ENCODE assay signal across 28 cellular contexts in genomic region chr15:68574051-68574450, GRCh38. TPM values are rescaled to one million over a fixed set of nuclear protein-coding genes. Genes with fewer than 3 reads are reported as not detected.
"Had no signal": no experiment of that assay in that cellular context is flagged by ENCODE, and none has a peak within 500 bp of the region (broad histone marks: within the 10 kb centered on the region; RNA-seq: fewer than 3 reads in every experiment).

No MANE protein-coding gene starts in this region.

- H3K4me3 Mint-ChIP-seq: activated B cell treated with CpG ODN at 0.5 μM for 24 hours; activated CD4-positive, alpha-beta T cell treated with anti-CD3 and anti-CD28 coated beads for 36 hours; activated T-cell treated with anti-CD3 and anti-CD28 coated beads, Interleukin-2, amount 50 U/mL, for 24 hours; activated T-helper 17 cell treated with anti-CD3 and anti-CD28 coated beads, Interleukin-2, amount 50 U/mL, for 72 hours; central memory CD8-positive, alpha-beta T cell; effector memory CD8-positive, alpha-beta T cell; stimulated activated memory B cell treated with anti-CD40 and anti-IgM and Interleukin-4, amounts not matched to agents 10 μg/mL and 1 μg/mL and 100 μg/mL, for 72 hours had no signal

- H3K4me2 ChIP-seq: hepatocyte had no signal

- DNase-seq: activated B cell treated with CpG ODN at 0.5 μM for 24 hours; activated CD4-positive, alpha-beta T cell treated with anti-CD3 and anti-CD28 coated beads for 36 hours; activated CD4-positive, alpha-beta T cell treated with anti-CD3 and anti-CD28 coated beads, Interleukin-2, amount 50 U/mL, for 4 hours; activated CD8-positive, alpha-beta memory T cell treated with anti-CD3 and anti-CD28 coated beads for 24 hours; activated CD8-positive, alpha-beta memory T cell treated with anti-CD3 and anti-CD28 coated beads, Interleukin-2, amount 50 U/mL, for 4 hours; adrenal gland; colonic mucosa; effector memory CD8-positive, alpha-beta T cell; naive thymus-derived CD4-positive, alpha-beta T cell; occipital lobe; small intestine; stimulated activated CD4-positive, alpha-beta T cell treated with anti-CD3 and anti-CD28 coated beads, Interleukin-15, amount 100 ng/mL, for 24 hours; stomach; T-helper 9 cell had no signal

- H3K27ac Mint-ChIP-seq: activated B cell treated with CpG ODN at 0.5 μM for 24 hours; activated CD4-positive, alpha-beta T cell treated with anti-CD3 and anti-CD28 coated beads for 36 hours; activated T-cell treated with anti-CD3 and anti-CD28 coated beads, Interleukin-2, amount 50 U/mL, for 24 hours; activated T-helper 17 cell treated with anti-CD3 and anti-CD28 coated beads, Interleukin-2, amount 50 U/mL, for 72 hours; effector memory CD8-positive, alpha-beta T cell; naive thymus-derived CD4-positive, alpha-beta T cell; stimulated activated memory B cell treated with anti-CD40 and anti-IgM and Interleukin-4, amounts not matched to agents 10 μg/mL and 1 μg/mL and 100 μg/mL, for 72 hours had no signal

- ATAC-seq: activated CD4-positive, alpha-beta T cell treated with anti-CD3 and anti-CD28 coated beads for 36 hours; activated naive CD4-positive, alpha-beta T cell treated with anti-CD3 and anti-CD28 coated beads, Interleukin-2, amount 50 U/mL, for 72 hours; activated T-helper 17 cell treated with anti-CD3 and anti-CD28 coated beads, Interleukin-2, amount 50 U/mL, for 72 hours; effector memory CD8-positive, alpha-beta T cell; esophagus mucosa; naive thymus-derived CD4-positive, alpha-beta T cell; sciatic nerve; stimulated activated memory B cell treated with anti-CD40 and anti-IgM and Interleukin-4, amounts not matched to agents 10 μg/mL and 1 μg/mL and 100 μg/mL, for 72 hours had no signal

- H3K36me3 Mint-ChIP-seq: stimulated activated memory B cell treated with anti-CD40 and anti-IgM and Interleukin-4, amounts not matched to agents 10 μg/mL and 1 μg/mL and 100 μg/mL, for 72 hours had no signal

- H3K27ac ChIP-seq: adrenal gland, breast epithelium, colonic mucosa, hepatocyte, stomach, thoracic aorta, upper lobe of left lung had no signal

- H2AFZ ChIP-seq: hepatocyte had no signal

- H3K9me3 ChIP-seq: adrenal gland, breast epithelium, colonic mucosa, stomach, thoracic aorta, upper lobe of left lung had no signal

- H3K9me3 Mint-ChIP-seq: activated B cell treated with CpG ODN at 0.5 μM for 24 hours; activated naive CD4-positive, alpha-beta T cell treated with anti-CD3 and anti-CD28 coated beads, Interleukin-2, amount 50 U/mL, for 72 hours; activated T-cell treated with anti-CD3 and anti-CD28 coated beads, Interleukin-2, amount 50 U/mL, for 24 hours; activated T-helper 17 cell treated with anti-CD3 and anti-CD28 coated beads, Interleukin-2, amount 50 U/mL, for 72 hours; central memory CD8-positive, alpha-beta T cell; effector memory CD8-positive, alpha-beta T cell; naive thymus-derived CD4-positive, alpha-beta T cell; stimulated activated memory B cell treated with anti-CD40 and anti-IgM and Interleukin-4, amounts not matched to agents 10 μg/mL and 1 μg/mL and 100 μg/mL, for 72 hours had no signal

- H3K4me3 ChIP-seq: adrenal gland, breast epithelium, colonic mucosa, dorsolateral prefrontal cortex, hepatocyte, lung, stomach, thoracic aorta, upper lobe of left lung had no signal

- H3K79me2 ChIP-seq: hepatocyte had no signal

- H3K36me3 ChIP-seq: adrenal gland, breast epithelium, colonic mucosa, stomach, thoracic aorta, upper lobe of left lung had no signal

- H3K27me3 ChIP-seq: dorsolateral prefrontal cortex, upper lobe of left lung had no signal

- H3K4me1 ChIP-seq: breast epithelium had no signal

RNA-seq across cellular contexts. Expression of gene CORO2B, which starts 4.7 kb away (rescaled TPM):
- total RNA-seq: T-helper 1 cell treated with Interleukin-12 subunit alpha and Interleukin-12 subunit beta and Interleukin-4 antibody, amounts not matched to agents 30 ng/mL and 1 ng/mL, for 36 hours had no signal
- polyA plus RNA-seq: naive thymus-derived CD4-positive, alpha-beta T cell had no signal
